In the genomic region with DNA sequence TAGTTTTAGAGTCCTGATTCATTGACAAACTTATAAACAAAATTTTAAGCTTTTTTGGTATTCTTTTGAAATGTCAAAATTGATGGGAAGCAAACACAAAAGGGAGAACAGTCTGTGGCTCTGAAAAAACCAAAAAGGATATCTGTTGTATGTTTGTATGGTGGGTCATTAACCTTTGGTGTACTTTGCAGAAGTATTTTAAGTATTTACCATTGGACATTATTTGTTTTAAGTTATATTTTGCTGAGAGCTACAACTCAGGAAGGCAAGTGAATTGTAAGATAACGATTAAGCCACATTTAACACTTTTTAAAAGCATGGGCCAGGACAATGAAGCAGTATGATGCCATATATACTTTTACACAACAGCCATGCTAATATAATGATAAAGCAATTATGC, we compare ENCODE assay signal across 12 cellular contexts.
"Had no signal": no experiment of that assay in that cellular context is flagged by ENCODE, and none has a peak within 500 bp of the region (broad histone marks: within the 10 kb centered on the region; RNA-seq: fewer than 3 reads in every experiment).

No MANE protein-coding gene starts in this region.

- ATAC-seq: gastroesophageal sphincter; stimulated activated effector memory CD8-positive, alpha-beta T cell treated with anti-CD3 and anti-CD28 coated beads, Interleukin-12 subunit alpha, Interleukin-12 subunit beta, amount 100 ng/mL, for 72 hours had no signal

- H3K9me3 ChIP-seq: gastroesophageal sphincter, pancreas had no signal

- H3K36me3 ChIP-seq: pancreas had no signal

- H3K4me3 Mint-ChIP-seq: activated CD4-positive, alpha-beta T cell treated with anti-CD3 and anti-CD28 coated beads, Interleukin-2, amount 10 ng/mL, durations not matched to agents 7 days and 5 days; activated naive CD8-positive, alpha-beta T cell treated with anti-CD3 and anti-CD28 coated beads, Interleukin-2, amount 10 ng/mL, durations not matched to agents 7 days and 5 days; activated T-helper 1 cell treated with anti-CD3 and anti-CD28 coated beads, Interleukin-12 subunit alpha, Interleukin-12 subunit beta, Interleukin-2, Interleukin-4 antibody, amounts not matched to agents 30 ng/mL and 10 ng/mL and 1 ng/mL, durations not matched to agents 14 hours and 24 hours and 36 hours; dendritic cell treated with granulocyte-macrophage colony-stimulating factor and Interleukin-4, amounts not matched to agents 40 ng/mL and 50 ng/mL, for 4 days; naive B cell; stimulated activated effector memory CD8-positive, alpha-beta T cell treated with anti-CD3 and anti-CD28 coated beads, Interleukin-12 subunit alpha, Interleukin-12 subunit beta, amount 100 ng/mL, for 72 hours had no signal

- H3K27ac ChIP-seq: gastroesophageal sphincter had no signal

- H3K27ac Mint-ChIP-seq: activated CD4-positive, alpha-beta T cell treated with anti-CD3 and anti-CD28 coated beads, Interleukin-2, amount 10 ng/mL, durations not matched to agents 7 days and 5 days; activated naive CD8-positive, alpha-beta T cell treated with anti-CD3 and anti-CD28 coated beads, Interleukin-2, amount 10 ng/mL, durations not matched to agents 7 days and 5 days; activated T-helper 1 cell treated with anti-CD3 and anti-CD28 coated beads, Interleukin-12 subunit alpha, Interleukin-12 subunit beta, Interleukin-2, Interleukin-4 antibody, amounts not matched to agents 30 ng/mL and 10 ng/mL and 1 ng/mL, durations not matched to agents 14 hours and 24 hours and 36 hours; dendritic cell treated with granulocyte-macrophage colony-stimulating factor and Interleukin-4, amounts not matched to agents 40 ng/mL and 50 ng/mL, for 4 days; naive B cell; stimulated activated effector memory CD8-positive, alpha-beta T cell treated with anti-CD3 and anti-CD28 coated beads, Interleukin-12 subunit alpha, Interleukin-12 subunit beta, amount 100 ng/mL, for 72 hours had no signal

- H3K4me3 ChIP-seq: gastroesophageal sphincter, pancreas had no signal

- DNase-seq: activated CD4-positive, alpha-beta T cell treated with anti-CD3 and anti-CD28 coated beads, Interleukin-2, amount 10 ng/mL, durations not matched to agents 7 days and 5 days; activated naive CD4-positive, alpha-beta T cell; activated naive CD8-positive, alpha-beta T cell treated with anti-CD3 and anti-CD28 coated beads, Interleukin-2, amount 10 ng/mL, durations not matched to agents 7 days and 5 days; anterior cingulate cortex; cerebellar nuclear complex; effector memory CD4-positive, alpha-beta T cell; naive B cell; pancreas had no signal

- H3K27me3 ChIP-seq: gastroesophageal sphincter, pancreas had no signal

- H3K27me3 Mint-ChIP-seq: activated CD4-positive, alpha-beta T cell treated with anti-CD3 and anti-CD28 coated beads, Interleukin-2, amount 10 ng/mL, durations not matched to agents 7 days and 5 days; activated naive CD8-positive, alpha-beta T cell treated with anti-CD3 and anti-CD28 coated beads, Interleukin-2, amount 10 ng/mL, durations not matched to agents 7 days and 5 days; dendritic cell treated with granulocyte-macrophage colony-stimulating factor and Interleukin-4, amounts not matched to agents 40 ng/mL and 50 ng/mL, for 4 days; naive B cell had no signal
